In the genomic region with DNA sequence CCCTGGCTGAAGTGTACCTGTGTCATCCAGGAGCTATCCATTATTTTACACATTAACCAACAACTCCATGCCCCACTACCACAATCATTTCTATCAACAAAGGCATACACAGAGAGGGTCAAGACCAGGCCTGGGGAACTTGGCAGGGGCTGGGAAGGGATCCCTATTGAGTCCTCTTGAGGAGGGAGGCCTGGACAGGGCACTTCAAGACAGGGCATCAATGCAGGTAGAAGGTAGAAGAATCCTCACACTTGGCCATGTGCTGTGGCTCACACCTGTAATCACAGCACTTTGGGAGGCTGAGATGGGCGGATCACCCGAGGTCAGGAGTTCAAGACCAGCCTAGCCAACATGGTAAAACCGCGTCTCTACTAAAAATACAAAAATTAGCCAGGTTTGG, we compare ENCODE assay signal across 22 cellular contexts. TPM values are rescaled to one million over a fixed set of nuclear protein-coding genes. Genes with fewer than 3 reads are reported as not detected.
"Had no signal": no experiment of that assay in that cellular context is flagged by ENCODE, and none has a peak within 500 bp of the region (broad histone marks: within the 10 kb centered on the region; RNA-seq: fewer than 3 reads in every experiment).

No MANE protein-coding gene starts in this region.

- H3K4me2 ChIP-seq: smooth muscle cell had no signal

- H3K9me3 ChIP-seq: left ventricle myocardium inferior, mucosa of descending colon, pancreas, psoas muscle, stomach, testis, thyroid gland, transverse colon, upper lobe of left lung had no signal

- H3K36me3 ChIP-seq: left ventricle myocardium inferior, pancreas, stomach, thyroid gland, transverse colon, upper lobe of left lung had no signal

- H3K4me1 ChIP-seq: pancreas, psoas muscle, testis had no signal

- H3K4me3 ChIP-seq: left ventricle myocardium inferior, lung, mucosa of descending colon, pancreas, psoas muscle, smooth muscle cell, stomach, testis, thyroid gland, transverse colon, upper lobe of left lung had no signal

- H3K27ac ChIP-seq: left ventricle myocardium inferior, pancreas, psoas muscle, stomach, testis, thyroid gland, transverse colon, upper lobe of left lung had no signal

- FAIRE-seq: islet of Langerhans, pancreas, urothelium cell line had no signal

- H3K27me3 ChIP-seq: pancreas, testis had no signal

RNA-seq across cellular contexts. Expression of a gene that starts 13.4 kb away (rescaled TPM):
- total RNA-seq: kidney epithelial cell; left ventricle myocardium inferior; lower leg skin; myocyte; naive thymus-derived CD4-positive, alpha-beta T cell; natural killer cell treated with Interleukin-12 subunit alpha and Interleukin-12 subunit beta and Interleukin-15 and Interleukin-18, amount 100 ng/mL, for 72 hours; osteoblast; pancreas; psoas muscle; skeletal muscle tissue; smooth muscle cell; stomach; thyroid gland; transverse colon; upper lobe of left lung had no signal
- polyA plus RNA-seq: immature natural killer cell; naive thymus-derived CD4-positive, alpha-beta T cell; neural cell; pancreas; stomach had no signal

RNA-seq across cellular contexts. Expression of a gene that starts 26.0 kb away (rescaled TPM):
- total RNA-seq: transverse colon had no signal

RNA-seq across cellular contexts. Expression of a gene that starts 32.8 kb away (rescaled TPM):
- total RNA-seq: natural killer cell treated with Interleukin-12 subunit alpha and Interleukin-12 subunit beta and Interleukin-15 and Interleukin-18, amount 100 ng/mL, for 72 hours had no signal
- polyA plus RNA-seq: naive thymus-derived CD4-positive, alpha-beta T cell; neural cell had no signal
